In the genomic region with DNA sequence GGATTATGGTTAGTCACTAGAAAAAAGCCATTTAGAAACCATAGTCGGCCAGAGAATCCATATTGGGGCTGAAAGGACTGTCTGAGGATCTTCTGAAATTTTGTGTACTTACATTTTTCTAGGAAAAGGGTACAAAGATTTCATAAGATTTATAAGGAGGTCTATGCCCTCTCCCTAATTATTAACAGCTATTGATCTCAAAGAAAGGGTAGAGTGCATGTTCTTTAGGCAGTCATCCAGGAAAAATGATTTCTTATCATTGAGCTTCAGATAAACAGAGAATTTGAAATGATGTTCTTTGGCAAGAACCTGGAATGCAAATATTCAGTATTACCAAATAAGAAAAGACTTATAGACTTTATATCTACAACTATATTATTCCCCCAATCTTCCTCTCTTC, we compare ENCODE assay signal across 28 cellular contexts.
"Had no signal": no experiment of that assay in that cellular context is flagged by ENCODE, and none has a peak within 500 bp of the region (broad histone marks: within the 10 kb centered on the region; RNA-seq: fewer than 3 reads in every experiment).

No MANE protein-coding gene starts in this region.

- DNase-seq: colonic mucosa; cortex of kidney; dermis blood vessel endothelial cell; dorsolateral prefrontal cortex; effector CD4-positive, alpha-beta T cell; effector CD8-positive, alpha-beta T cell; effector memory CD4-positive, alpha-beta T cell; effector memory CD8-positive, alpha-beta T cell; endodermal cell; erythroblast; esophagus squamous epithelium; foreskin fibroblast; foreskin keratinocyte; foreskin melanocyte; gastrocnemius medialis; glutamatergic neuron; head of caudate nucleus; heart left ventricle had no signal

- H3K4me1 ChIP-seq: colonic mucosa, esophagus muscularis mucosa, esophagus squamous epithelium, foreskin keratinocyte, gastrocnemius medialis, gastroesophageal sphincter, heart left ventricle had no signal

- FAIRE-seq: colon, endometrium, endothelial cell of umbilical vein, frontal cortex had no signal

- H3K27me3 ChIP-seq: colonic mucosa, dorsolateral prefrontal cortex, esophagus muscularis mucosa, esophagus squamous epithelium, foreskin keratinocyte, gastrocnemius medialis, heart left ventricle had no signal

- H3K27ac Mint-ChIP-seq: dendritic cell treated with granulocyte-macrophage colony-stimulating factor and Interleukin-4, amounts not matched to agents 40 ng/mL and 50 ng/mL, for 4 days; effector memory CD8-positive, alpha-beta T cell; endodermal cell had no signal

- H3K27me3 Mint-ChIP-seq: dendritic cell treated with granulocyte-macrophage colony-stimulating factor and Interleukin-4, amounts not matched to agents 40 ng/mL and 50 ng/mL, for 4 days had no signal

- H3K4me3 ChIP-seq: colonic mucosa, coronary artery, dorsolateral prefrontal cortex, esophagus muscularis mucosa, esophagus squamous epithelium, gastrocnemius medialis, gastroesophageal sphincter, heart left ventricle had no signal

- H3K4me3 Mint-ChIP-seq: dendritic cell treated with granulocyte-macrophage colony-stimulating factor and Interleukin-4, amounts not matched to agents 40 ng/mL and 50 ng/mL, for 4 days; effector memory CD8-positive, alpha-beta T cell; endodermal cell had no signal

- H3K36me3 ChIP-seq: colonic mucosa, esophagus muscularis mucosa, esophagus squamous epithelium, gastrocnemius medialis, gastroesophageal sphincter, heart left ventricle had no signal

- H3K4me1 Mint-ChIP-seq: endodermal cell had no signal

- H3K9me3 Mint-ChIP-seq: endodermal cell had no signal

- H3K27ac ChIP-seq: colonic mucosa, coronary artery, dorsolateral prefrontal cortex, epithelial cell of prostate, esophagus muscularis mucosa, esophagus squamous epithelium, foreskin keratinocyte, gastrocnemius medialis, gastroesophageal sphincter, heart left ventricle had no signal

- H3K9me3 ChIP-seq: colonic mucosa, esophagus muscularis mucosa, esophagus squamous epithelium, gastrocnemius medialis, gastroesophageal sphincter had no signal

- ATAC-seq: effector memory CD8-positive, alpha-beta T cell; esophagus mucosa; foreskin keratinocyte; gastrocnemius medialis; gastroesophageal sphincter; heart left ventricle had no signal
